In the genomic region with DNA sequence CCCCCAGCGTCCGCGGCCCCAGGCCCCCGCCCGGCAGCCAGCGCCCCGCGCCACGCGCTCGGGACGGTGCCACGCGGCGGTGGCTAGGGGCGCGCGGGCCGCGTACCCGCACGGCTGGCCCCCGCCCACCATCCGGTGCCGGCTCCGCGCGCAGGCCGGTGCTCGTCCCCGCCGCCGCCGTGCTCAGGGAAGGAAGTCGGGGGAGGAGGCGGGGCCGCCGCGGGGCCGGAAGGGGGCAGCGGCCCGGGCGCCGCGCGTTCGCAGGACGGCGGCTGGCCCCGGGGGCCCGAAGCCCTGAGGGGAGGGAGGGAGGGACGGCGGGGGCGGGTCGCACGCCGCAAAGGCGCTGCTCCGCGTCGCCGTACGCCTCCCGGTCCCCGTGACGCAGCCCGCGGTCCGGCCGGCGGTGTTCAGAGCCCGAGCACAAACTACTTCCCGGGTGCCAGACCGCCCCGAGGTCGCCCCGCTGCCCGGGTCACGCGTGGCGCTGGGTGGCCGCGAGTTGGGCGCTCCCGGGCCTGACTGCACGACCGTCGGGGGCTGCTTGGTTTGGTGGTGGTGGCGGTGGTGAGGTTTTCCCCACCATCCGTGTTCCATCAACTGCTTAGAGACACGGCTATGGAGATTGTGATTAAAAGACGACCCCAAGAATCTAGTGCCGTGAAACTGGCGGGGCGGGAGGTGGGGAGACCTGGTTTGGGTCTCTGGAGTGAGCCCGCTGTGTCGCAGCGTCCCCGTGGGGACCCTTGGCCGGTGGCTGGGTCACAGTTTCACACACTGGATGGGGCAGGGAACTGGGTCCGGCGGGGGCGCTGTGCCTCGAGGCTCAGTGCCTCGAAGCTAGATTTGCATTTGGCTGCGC, we compare ENCODE assay signal across 1 cellular context.
TF ChIP-seq lines count a peak whose summit lies in the region.

TSS of gene DCTD (minus strand) at position 205 of the 862 bp plus-strand sequence. CDS start 1,818 bp downstream, outside the sequence.

TF ChIP-seq in GM12878, 131 proteins besides CTCF, POLR2A, EP300 and RAD21 (continued from another document and continues in another):
- TF ChIP-seq FOXK2 (IDR thresholded peaks at IDR 0.05), result no peak
- TF ChIP-seq ZNF384 (IDR thresholded peaks at IDR 0.05; ENCODE audit: borderline replicate concordance, low read depth, low read length), result no peak
- TF ChIP-seq, protein P1, sequence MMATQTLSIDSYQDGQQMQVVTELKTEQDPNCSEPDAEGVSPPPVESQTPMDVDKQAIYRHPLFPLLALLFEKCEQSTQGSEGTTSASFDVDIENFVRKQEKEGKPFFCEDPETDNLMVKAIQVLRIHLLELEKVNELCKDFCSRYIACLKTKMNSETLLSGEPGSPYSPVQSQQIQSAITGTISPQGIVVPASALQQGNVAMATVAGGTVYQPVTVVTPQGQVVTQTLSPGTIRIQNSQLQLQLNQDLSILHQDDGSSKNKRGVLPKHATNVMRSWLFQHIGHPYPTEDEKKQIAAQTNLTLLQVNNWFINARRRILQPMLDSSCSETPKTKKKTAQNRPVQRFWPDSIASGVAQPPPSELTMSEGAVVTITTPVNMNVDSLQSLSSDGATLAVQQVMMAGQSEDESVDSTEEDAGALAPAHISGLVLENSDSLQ (IDR thresholded peaks at IDR 0.05), result no peak
- peak; percentile 82 for TF ChIP-seq NBN (IDR thresholded peaks at IDR 0.05)
- TF ChIP-seq, protein P2, sequence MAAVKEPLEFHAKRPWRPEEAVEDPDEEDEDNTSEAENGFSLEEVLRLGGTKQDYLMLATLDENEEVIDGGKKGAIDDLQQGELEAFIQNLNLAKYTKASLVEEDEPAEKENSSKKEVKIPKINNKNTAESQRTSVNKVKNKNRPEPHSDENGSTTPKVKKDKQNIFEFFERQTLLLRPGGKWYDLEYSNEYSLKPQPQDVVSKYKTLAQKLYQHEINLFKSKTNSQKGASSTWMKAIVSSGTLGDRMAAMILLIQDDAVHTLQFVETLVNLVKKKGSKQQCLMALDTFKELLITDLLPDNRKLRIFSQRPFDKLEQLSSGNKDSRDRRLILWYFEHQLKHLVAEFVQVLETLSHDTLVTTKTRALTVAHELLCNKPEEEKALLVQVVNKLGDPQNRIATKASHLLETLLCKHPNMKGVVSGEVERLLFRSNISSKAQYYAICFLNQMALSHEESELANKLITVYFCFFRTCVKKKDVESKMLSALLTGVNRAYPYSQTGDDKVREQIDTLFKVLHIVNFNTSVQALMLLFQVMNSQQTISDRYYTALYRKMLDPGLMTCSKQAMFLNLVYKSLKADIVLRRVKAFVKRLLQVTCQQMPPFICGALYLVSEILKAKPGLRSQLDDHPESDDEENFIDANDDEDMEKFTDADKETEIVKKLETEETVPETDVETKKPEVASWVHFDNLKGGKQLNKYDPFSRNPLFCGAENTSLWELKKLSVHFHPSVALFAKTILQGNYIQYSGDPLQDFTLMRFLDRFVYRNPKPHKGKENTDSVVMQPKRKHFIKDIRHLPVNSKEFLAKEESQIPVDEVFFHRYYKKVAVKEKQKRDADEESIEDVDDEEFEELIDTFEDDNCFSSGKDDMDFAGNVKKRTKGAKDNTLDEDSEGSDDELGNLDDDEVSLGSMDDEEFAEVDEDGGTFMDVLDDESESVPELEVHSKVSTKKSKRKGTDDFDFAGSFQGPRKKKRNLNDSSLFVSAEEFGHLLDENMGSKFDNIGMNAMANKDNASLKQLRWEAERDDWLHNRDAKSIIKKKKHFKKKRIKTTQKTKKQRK (IDR thresholded peaks at IDR 0.05; ENCODE audit: low read depth, low read length), result no peak
- TF ChIP-seq PBX3 (IDR thresholded peaks at IDR 0.05; ENCODE audit: insufficient replicate concordance, low read depth, low read length), result peak; percentile 21
- peak; percentile 46 for TF ChIP-seq MTA2 (IDR thresholded peaks at IDR 0.05; ENCODE audit: low read depth)
- TF ChIP-seq DPF2 (IDR thresholded peaks at IDR 0.05), result peak; percentile 86
- TF ChIP-seq BACH1 (IDR thresholded peaks at IDR 0.05; ENCODE audit: borderline replicate concordance), result peak; percentile 45; the same call in 1 of the 2 replicates
- TF ChIP-seq NFXL1 (IDR thresholded peaks at IDR 0.05; ENCODE audit: borderline replicate concordance), result no peak
- TF ChIP-seq CBX5 (IDR thresholded peaks at IDR 0.05; ENCODE audit: low read depth), result 0 out of 2 replicates have a peak, but pooled peaks have one; percentile 12
- TF ChIP-seq IKZF1 (conservative IDR thresholded peaks at IDR 0.05), result peak; percentile 64
- TF ChIP-seq ZSCAN29 (IDR thresholded peaks at IDR 0.05), result no peak
- TF ChIP-seq RELA (IDR thresholded peaks at IDR 0.05; ENCODE audit: borderline replicate concordance, partially characterized antibody), result no peak
- TF ChIP-seq RFX5 (IDR thresholded peaks at IDR 0.05; ENCODE audit: low read depth, low read length), result no peak
- no peak for TF ChIP-seq GABPA (IDR thresholded peaks at IDR 0.05; ENCODE audit: low read depth)
- TF ChIP-seq SP1 (IDR thresholded peaks at IDR 0.05; ENCODE audit: low read depth, low read length), result no peak
- no peak for TF ChIP-seq ATF7 (IDR thresholded peaks at IDR 0.05; ENCODE audit: low read depth)
- no peak for TF ChIP-seq PAX8 (IDR thresholded peaks at IDR 0.05)
- TF ChIP-seq CHD2 (IDR thresholded peaks at IDR 0.05; ENCODE audit: borderline replicate concordance, low read depth, low read length), result no peak
- peak; percentile 66 for TF ChIP-seq SMAD1 (IDR thresholded peaks at IDR 0.05; ENCODE audit: low read depth, partially characterized antibody)
- TF ChIP-seq CBFB (IDR thresholded peaks at IDR 0.05; ENCODE audit: low read depth), result no peak; the same call in 1 of the 2 replicates
- TF ChIP-seq TBL1XR1 (IDR thresholded peaks at IDR 0.05; ENCODE audit: low read depth, low read length), result no peak
- TF ChIP-seq TCF3 (IDR thresholded peaks at IDR 0.05; ENCODE audit: borderline replicate concordance, insufficient read depth, low read depth, low read length), result no peak
- TF ChIP-seq SUPT20H (IDR thresholded peaks at IDR 0.05; ENCODE audit: borderline replicate concordance, control insufficient read depth, low read depth, low read length), result no peak
- TF ChIP-seq STAT1 (conservative IDR thresholded peaks at IDR 0.05), result 0 out of 2 replicates have a peak, but pooled peaks have one; percentile 21
- TF ChIP-seq MAX (IDR thresholded peaks at IDR 0.05; ENCODE audit: low read depth, low read length), result no peak; the same call in 1 of the 2 replicates
- no peak for TF ChIP-seq NFYA (IDR thresholded peaks at IDR 0.05; ENCODE audit: borderline replicate concordance, low read depth, low read length)
- peak; percentile 51 for TF ChIP-seq MYC (IDR thresholded peaks at IDR 0.05; ENCODE audit: insufficient read depth, insufficient read length, insufficient replicate concordance, low read length, severe bottlenecking)
- TF ChIP-seq TCF7 (IDR thresholded peaks at IDR 0.05; ENCODE audit: borderline replicate concordance), result no peak
- peak; percentile 96 for TF ChIP-seq POLR2AphosphoS5 (IDR thresholded peaks at IDR 0.05; ENCODE audit: low read length)
- TF ChIP-seq E2F4 (IDR thresholded peaks at IDR 0.05; ENCODE audit: low read depth, low read length), result no peak
- no peak for TF ChIP-seq FOS (IDR thresholded peaks at IDR 0.05; ENCODE audit: borderline replicate concordance, extremely low read depth, insufficient read length)
- no peak for TF ChIP-seq ESRRA (IDR thresholded peaks at IDR 0.05; ENCODE audit: low read length)
- TF ChIP-seq, protein P3, sequence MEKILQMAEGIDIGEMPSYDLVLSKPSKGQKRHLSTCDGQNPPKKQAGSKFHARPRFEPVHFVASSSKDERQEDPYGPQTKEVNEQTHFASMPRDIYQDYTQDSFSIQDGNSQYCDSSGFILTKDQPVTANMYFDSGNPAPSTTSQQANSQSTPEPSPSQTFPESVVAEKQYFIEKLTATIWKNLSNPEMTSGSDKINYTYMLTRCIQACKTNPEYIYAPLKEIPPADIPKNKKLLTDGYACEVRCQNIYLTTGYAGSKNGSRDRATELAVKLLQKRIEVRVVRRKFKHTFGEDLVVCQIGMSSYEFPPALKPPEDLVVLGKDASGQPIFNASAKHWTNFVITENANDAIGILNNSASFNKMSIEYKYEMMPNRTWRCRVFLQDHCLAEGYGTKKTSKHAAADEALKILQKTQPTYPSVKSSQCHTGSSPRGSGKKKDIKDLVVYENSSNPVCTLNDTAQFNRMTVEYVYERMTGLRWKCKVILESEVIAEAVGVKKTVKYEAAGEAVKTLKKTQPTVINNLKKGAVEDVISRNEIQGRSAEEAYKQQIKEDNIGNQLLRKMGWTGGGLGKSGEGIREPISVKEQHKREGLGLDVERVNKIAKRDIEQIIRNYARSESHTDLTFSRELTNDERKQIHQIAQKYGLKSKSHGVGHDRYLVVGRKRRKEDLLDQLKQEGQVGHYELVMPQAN (conservative IDR thresholded peaks at IDR 0.05), result peak; percentile 50
- TF ChIP-seq CHD4 (IDR thresholded peaks at IDR 0.05), result no peak
- no peak for TF ChIP-seq TCF12 (IDR thresholded peaks at IDR 0.05; ENCODE audit: low read depth, low read length)
- no peak for TF ChIP-seq ZNF24 (IDR thresholded peaks at IDR 0.05)
- 0 out of 2 replicates have a peak, but pooled peaks have one; percentile 52 for TF ChIP-seq NR2C1 (IDR thresholded peaks at IDR 0.05)
- TF ChIP-seq RUNX3 (IDR thresholded peaks at IDR 0.05; ENCODE audit: low read length), result no peak; the same call in 1 of the 2 replicates
- TF ChIP-seq KLF5 (IDR thresholded peaks at IDR 0.05; ENCODE audit: partially characterized antibody), result no peak
- no peak for TF ChIP-seq WRNIP1 (IDR thresholded peaks at IDR 0.05; ENCODE audit: borderline replicate concordance, low read depth, low read length)
- TF ChIP-seq MYB (IDR thresholded peaks at IDR 0.05; ENCODE audit: borderline replicate concordance, low read depth, low read length), result no peak
- TF ChIP-seq ZNF207 (IDR thresholded peaks at IDR 0.05; ENCODE audit: borderline replicate concordance), result 0 out of 2 replicates have a peak, but pooled peaks have one; percentile 34
- TF ChIP-seq RCOR1 (conservative IDR thresholded peaks at IDR 0.05; ENCODE audit: low read depth, low read length), result no peak
- TF ChIP-seq RAD51 (IDR thresholded peaks at IDR 0.05), result no peak
- TF ChIP-seq SMARCA5 (IDR thresholded peaks at IDR 0.05), result peak; percentile 87; the same call in 1 of the 2 replicates
- TF ChIP-seq SRF (IDR thresholded peaks at IDR 0.05; ENCODE audit: low read depth in 2 of 2, low read length in 2 of 2), result no peak
- TF ChIP-seq CREB1 (IDR thresholded peaks at IDR 0.05; ENCODE audit: low read depth), result peak; percentile 65; the same call in 1 of the 2 replicates
- TF ChIP-seq, protein P4, sequence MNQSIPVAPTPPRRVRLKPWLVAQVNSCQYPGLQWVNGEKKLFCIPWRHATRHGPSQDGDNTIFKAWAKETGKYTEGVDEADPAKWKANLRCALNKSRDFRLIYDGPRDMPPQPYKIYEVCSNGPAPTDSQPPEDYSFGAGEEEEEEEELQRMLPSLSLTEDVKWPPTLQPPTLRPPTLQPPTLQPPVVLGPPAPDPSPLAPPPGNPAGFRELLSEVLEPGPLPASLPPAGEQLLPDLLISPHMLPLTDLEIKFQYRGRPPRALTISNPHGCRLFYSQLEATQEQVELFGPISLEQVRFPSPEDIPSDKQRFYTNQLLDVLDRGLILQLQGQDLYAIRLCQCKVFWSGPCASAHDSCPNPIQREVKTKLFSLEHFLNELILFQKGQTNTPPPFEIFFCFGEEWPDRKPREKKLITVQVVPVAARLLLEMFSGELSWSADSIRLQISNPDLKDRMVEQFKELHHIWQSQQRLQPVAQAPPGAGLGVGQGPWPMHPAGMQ (IDR thresholded peaks at IDR 0.05; ENCODE audit: borderline replicate concordance), result no peak
- no peak for TF ChIP-seq ASH2L (IDR thresholded peaks at IDR 0.05; ENCODE audit: borderline replicate concordance, low read depth)
- TF ChIP-seq YBX1 (IDR thresholded peaks at IDR 0.05), result no peak
- no peak for TF ChIP-seq MTA3 (IDR thresholded peaks at IDR 0.05; ENCODE audit: borderline replicate concordance, low read length)
- no peak for TF ChIP-seq HDGF (IDR thresholded peaks at IDR 0.05)
- TF ChIP-seq, protein P5, sequence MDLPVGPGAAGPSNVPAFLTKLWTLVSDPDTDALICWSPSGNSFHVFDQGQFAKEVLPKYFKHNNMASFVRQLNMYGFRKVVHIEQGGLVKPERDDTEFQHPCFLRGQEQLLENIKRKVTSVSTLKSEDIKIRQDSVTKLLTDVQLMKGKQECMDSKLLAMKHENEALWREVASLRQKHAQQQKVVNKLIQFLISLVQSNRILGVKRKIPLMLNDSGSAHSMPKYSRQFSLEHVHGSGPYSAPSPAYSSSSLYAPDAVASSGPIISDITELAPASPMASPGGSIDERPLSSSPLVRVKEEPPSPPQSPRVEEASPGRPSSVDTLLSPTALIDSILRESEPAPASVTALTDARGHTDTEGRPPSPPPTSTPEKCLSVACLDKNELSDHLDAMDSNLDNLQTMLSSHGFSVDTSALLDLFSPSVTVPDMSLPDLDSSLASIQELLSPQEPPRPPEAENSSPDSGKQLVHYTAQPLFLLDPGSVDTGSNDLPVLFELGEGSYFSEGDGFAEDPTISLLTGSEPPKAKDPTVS (IDR thresholded peaks at IDR 0.05; ENCODE audit: low read depth, low read length), result no peak
